ENCODE assay signal across 24 cellular contexts in genomic region chr3:81658322-81658997, GRCh38.
DNase-seq lines count a peak whose midpoint lies in the region; ATAC-seq and TF ChIP-seq lines count a peak whose summit lies in the region.
"Had no signal": no experiment of that assay in that cellular context is flagged by ENCODE, and none has a peak within 500 bp of the region (broad histone marks: within the 10 kb centered on the region; RNA-seq: fewer than 3 reads in every experiment).

No MANE protein-coding gene starts in this region.

- POLR2A ChIA-PET in WTC11 (lab: Charles Lee), result no interaction called here

- DNase-seq in Karpas-422 (no peak), right lobe of liver (no peak), T-helper 1 cell (no peak), WTC11 (ENCODE audit: low spot score) (no peak), lower lobe of right lung (no peak)
- DNase-seq: activated CD4-positive, alpha-beta T cell treated with anti-CD3 and anti-CD28 coated beads, Interleukin-2, amount 50 U/mL, for 1 hour; activated CD4-positive, CD25-positive, alpha-beta regulatory T cell; activated effector memory CD4-positive, alpha-beta T cell treated with anti-CD3 and anti-CD28 coated beads, Interleukin-2, amount 50 U/mL, for 16 hours; activated T-cell treated with anti-CD3 and anti-CD28 coated beads, Interleukin-2, amount 50 U/mL, for 1 hour; CD4-positive, alpha-beta memory T cell; gastrocnemius medialis; mesenchymal stem cell; MV-4-11; NCI-H1436 treated with DMSO at 0.1 percent for 48 hours; stimulated activated CD4-positive, alpha-beta T cell treated with anti-CD3 and anti-CD28 coated beads, Interleukin-4, amount 100 ng/mL, for 24 hours; transverse colon had no signal

- H3K36me3 Mint-ChIP-seq in WTC11, result no peaks in the 10 kb centered on the region
- H3K36me3 Mint-ChIP-seq: activated naive CD8-positive, alpha-beta T cell had no signal

- peak overlapping the region; percentile 20 for H3K4me2 ChIP-seq in Karpas-422 (ENCODE audit: low read depth, low read length, poor library complexity, severe bottlenecking)

- H3K4me1 ChIP-seq in Karpas-422 (ENCODE audit: low read length) (peaks cover 14% of the 10 kb centered on the region), right lobe of liver (peaks cover 0 to 20% (median 2%) of the 10 kb centered on the region in 4 donors), lower lobe of right lung (no peaks in the 10 kb centered on the region)
- H3K4me1 ChIP-seq: prostate gland had no signal

- H3K27ac ChIP-seq in Karpas-422 (ENCODE audit: low read length) (peak overlapping the region; percentile 14; the same call in 1 of the 2 replicates), right lobe of liver (peak overlapping the region in 1 of 3 donors; percentile 20), lower lobe of right lung (no peak overlapping the region)
- H3K27ac ChIP-seq: gastrocnemius medialis, neutrophil, prostate gland, transverse colon had no signal

- H3K4me3 ChIP-seq in Karpas-422 (ENCODE audit: low read length) (no peak overlapping the region), right lobe of liver (no peak overlapping the region), lower lobe of right lung (no peak overlapping the region)
- H3K4me3 ChIP-seq: gastrocnemius medialis, prostate gland, transverse colon had no signal

- peaks cover 78% of the 10 kb centered on the region for H3K79me2 ChIP-seq in Karpas-422 (ENCODE audit: low read length)

- no peak overlapping the region for H2AFZ ChIP-seq in Karpas-422 (ENCODE audit: low read length)

- H3K9me3 ChIP-seq in Karpas-422 (ENCODE audit: low read length) (no peaks in the 10 kb centered on the region), right lobe of liver (no peaks in the 10 kb centered on the region), lower lobe of right lung (no peaks in the 10 kb centered on the region)
- H3K9me3 ChIP-seq: gastrocnemius medialis, neutrophil, prostate gland, transverse colon had no signal

- no peak overlapping the region for H3K9ac ChIP-seq in Karpas-422 (ENCODE audit: low read length)

- no peaks in the 10 kb centered on the region for H3K27me3 ChIP-seq in Karpas-422 (ENCODE audit: low read length)
- no peaks in the 10 kb centered on the region for H3K27me3 ChIP-seq in right lobe of liver
- H3K27me3 ChIP-seq in lower lobe of right lung (ENCODE audit: low read depth), result no peaks in the 10 kb centered on the region
- H3K27me3 ChIP-seq: gastrocnemius medialis, neutrophil, transverse colon had no signal

- CTCF ChIA-PET in WTC11 (lab: Charles Lee), result no interaction called here

- WGBS in right lobe of liver (ENCODE audit: insufficient coverage, low coverage, low lambda C conversion rate, missing lambda C conversion rate), result 30% methylated on average over 3 of the region's 3 CpGs

- H3K4me3 Mint-ChIP-seq in WTC11, result no peak overlapping the region
- H3K4me3 Mint-ChIP-seq: activated naive CD8-positive, alpha-beta T cell; B cell; CD4-positive, alpha-beta memory T cell had no signal

- H4K20me1 ChIP-seq in Karpas-422 (ENCODE audit: insufficient read depth, low read depth, low read length), result no peaks in the 10 kb centered on the region

- H3K36me3 ChIP-seq in Karpas-422 (ENCODE audit: insufficient read depth, low read length) (peaks cover 3% of the 10 kb centered on the region; the same call in 1 of the 2 replicates), right lobe of liver (no peaks in the 10 kb centered on the region), lower lobe of right lung (no peaks in the 10 kb centered on the region)
- H3K36me3 ChIP-seq: gastrocnemius medialis, neutrophil, prostate gland, transverse colon had no signal

- no peaks in the 10 kb centered on the region for H3K4me1 Mint-ChIP-seq in WTC11
- H3K4me1 Mint-ChIP-seq: B cell; CD4-positive, alpha-beta memory T cell had no signal

- ATAC-seq in GM18868 (IDR thresholded peaks at IDR 0.05; ENCODE audit: unreplicated experiment) (peak; percentile 51), HG02678 (IDR thresholded peaks at IDR 0.05; ENCODE audit: unreplicated experiment) (peak; percentile 56), right lobe of liver (peak; percentile 28 to 51 (median 44)), WTC11 (no peak), HG02588 (IDR thresholded peaks at IDR 0.05; ENCODE audit: unreplicated experiment) (no peak), lower lobe of right lung (no peak)
- ATAC-seq: gastrocnemius medialis, sciatic nerve had no signal

- no peak overlapping the region for H3K27ac Mint-ChIP-seq in WTC11
- H3K27ac Mint-ChIP-seq: activated naive CD8-positive, alpha-beta T cell; B cell had no signal

- TF ChIP-seq CTCF in right lobe of liver (IDR thresholded peaks at IDR 0.05), result no peak
- TF ChIP-seq CTCF in WTC11 (IDR thresholded peaks at IDR 0.05), result no peak
- no peak for TF ChIP-seq CTCF in lower lobe of right lung (IDR thresholded peaks at IDR 0.05)

- H3K27me3 Mint-ChIP-seq in WTC11 (ENCODE audit: low read depth), result no peaks in the 10 kb centered on the region
- H3K27me3 Mint-ChIP-seq: activated naive CD8-positive, alpha-beta T cell; B cell; CD4-positive, alpha-beta memory T cell had no signal

- no peak for TF ChIP-seq POLR2A in right lobe of liver (IDR thresholded peaks at IDR 0.05)

- no peaks in the 10 kb centered on the region for H3K9me3 Mint-ChIP-seq in WTC11
- H3K9me3 Mint-ChIP-seq: CD4-positive, alpha-beta memory T cell had no signal

- intact Hi-C loops in right lobe of liver (cut with DNase I) (no loop called here), lower lobe of right lung (cut with DNase I) (no loop called here)

- H3K9me2 ChIP-seq in Karpas-422 (replicated peaks; ENCODE audit: insufficient read depth, low read length), result no peaks in the 10 kb centered on the region

TF ChIP-seq in WTC11, 78 proteins besides CTCF, POLR2A, EP300 and RAD21 (continues in another document):
- TF ChIP-seq TEAD4 (CRISPR knock-in tag; IDR thresholded peaks at IDR 0.05), result no peak
- no peak for TF ChIP-seq OVOL2 (CRISPR knock-in tag; IDR thresholded peaks at IDR 0.05; ENCODE audit: borderline replicate concordance)
- TF ChIP-seq ZNF317 (CRISPR knock-in tag; IDR thresholded peaks at IDR 0.05; ENCODE audit: borderline replicate concordance, low read depth), result no peak
- TF ChIP-seq GTF2I (CRISPR knock-in tag; conservative IDR thresholded peaks at IDR 0.05), result no peak
- no peak for TF ChIP-seq ZNF263 (CRISPR knock-in tag; IDR thresholded peaks at IDR 0.05; ENCODE audit: low read depth)
- no peak for TF ChIP-seq NFYB (CRISPR knock-in tag; conservative IDR thresholded peaks at IDR 0.05; ENCODE audit: low read depth)
- TF ChIP-seq USF1 (CRISPR knock-in tag; IDR thresholded peaks at IDR 0.05), result no peak
- TF ChIP-seq, protein P1, sequence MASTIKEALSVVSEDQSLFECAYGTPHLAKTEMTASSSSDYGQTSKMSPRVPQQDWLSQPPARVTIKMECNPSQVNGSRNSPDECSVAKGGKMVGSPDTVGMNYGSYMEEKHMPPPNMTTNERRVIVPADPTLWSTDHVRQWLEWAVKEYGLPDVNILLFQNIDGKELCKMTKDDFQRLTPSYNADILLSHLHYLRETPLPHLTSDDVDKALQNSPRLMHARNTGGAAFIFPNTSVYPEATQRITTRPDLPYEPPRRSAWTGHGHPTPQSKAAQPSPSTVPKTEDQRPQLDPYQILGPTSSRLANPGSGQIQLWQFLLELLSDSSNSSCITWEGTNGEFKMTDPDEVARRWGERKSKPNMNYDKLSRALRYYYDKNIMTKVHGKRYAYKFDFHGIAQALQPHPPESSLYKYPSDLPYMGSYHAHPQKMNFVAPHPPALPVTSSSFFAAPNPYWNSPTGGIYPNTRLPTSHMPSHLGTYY (CRISPR knock-in tag; IDR thresholded peaks at IDR 0.05), result no peak
- TF ChIP-seq SMAD3 (CRISPR knock-in tag; IDR thresholded peaks at IDR 0.05; ENCODE audit: borderline replicate concordance), result no peak
- no peak for TF ChIP-seq ZMAT4 (CRISPR knock-in tag; IDR thresholded peaks at IDR 0.05)
- TF ChIP-seq ZNF671 (CRISPR knock-in tag; IDR thresholded peaks at IDR 0.05), result no peak
- no peak for TF ChIP-seq MAX (CRISPR knock-in tag; IDR thresholded peaks at IDR 0.05)
- no peak for TF ChIP-seq MYBL2 (CRISPR knock-in tag; IDR thresholded peaks at IDR 0.05)
- no peak for TF ChIP-seq CREM (CRISPR knock-in tag; IDR thresholded peaks at IDR 0.05)
- no peak for TF ChIP-seq HMGXB4 (CRISPR knock-in tag; IDR thresholded peaks at IDR 0.05)
- TF ChIP-seq NFATC4 (CRISPR knock-in tag; IDR thresholded peaks at IDR 0.05), result no peak
- no peak for TF ChIP-seq RELA (CRISPR knock-in tag; IDR thresholded peaks at IDR 0.05; ENCODE audit: borderline replicate concordance)

Comparison
In these comparisons a context has a peak if more than half of its experiments do, and no peak if none do; other contexts are left out.
1. ATAC-seq: peak in GM18868 (single experiment), HG02678 (single experiment) and right lobe of liver (4 of 4); none in WTC11 (single experiment), HG02588 (single experiment) and lower lobe of right lung (0 of 2).